In the genomic region with DNA sequence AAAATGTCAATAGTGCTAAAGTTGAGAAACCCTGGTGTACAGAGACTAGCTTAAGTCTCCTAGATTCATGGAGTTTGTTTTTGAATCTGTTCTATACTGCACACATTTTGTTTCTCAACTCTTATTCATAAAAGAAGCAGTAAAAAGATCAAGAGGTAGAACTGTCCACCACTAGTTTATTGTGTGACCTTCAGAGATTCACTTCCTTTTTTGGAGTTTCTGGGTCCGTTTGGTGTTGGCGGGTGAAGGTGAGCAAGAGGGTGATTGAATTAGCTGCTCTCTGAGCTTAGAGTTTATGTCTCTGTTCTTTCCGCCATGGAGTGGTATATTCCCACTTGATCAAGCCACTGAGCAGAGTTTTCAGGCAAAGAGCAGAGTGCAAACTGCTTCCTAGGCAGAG, we compare ENCODE assay signal across 18 cellular contexts. TPM values are rescaled to one million over a fixed set of nuclear protein-coding genes. Genes with fewer than 3 reads are reported as not detected.
DNase-seq lines count a peak whose midpoint lies in the region; ATAC-seq and TF ChIP-seq lines count a peak whose summit lies in the region.
"Had no signal": no experiment of that assay in that cellular context is flagged by ENCODE, and none has a peak within 500 bp of the region (broad histone marks: within the 10 kb centered on the region; RNA-seq: fewer than 3 reads in every experiment).

No MANE protein-coding gene starts in this region.

- no peak overlapping the region for H3K4me3 ChIP-seq in CD8-positive, alpha-beta T cell (ENCODE audit: low read depth, low read length)
- no peak overlapping the region for H3K4me3 ChIP-seq in SJCRH30

- no peaks in the 10 kb centered on the region for H3K9me3 Mint-ChIP-seq in CD8-positive, alpha-beta T cell

- DNase-seq in NOMO-1 treated with DMSO at 0.1 percent for 48 hours (lab: John Stamatoyannopoulos, UW; ENCODE audit: unreplicated experiment): peak; percentile 60
- DNase-seq in T-helper 1 cell: no peak
- no peak for DNase-seq in CD8-positive, alpha-beta T cell
- DNase-seq in SJCRH30: no peak
- no peak for DNase-seq in NCI-H748 treated with DMSO at 0.1 percent for 48 hours (lab: John Stamatoyannopoulos, UW)
- DNase-seq: ACHN, AML-193, H9, KG1, NCI-H1092 treated with DMSO at 0.1 percent for 48 hours, NCI-H2081 treated with DMSO at 0.1 percent for 48 hours, NCI-H510A treated with DMSO at 0.1 percent for 48 hours, OCI-M1, SHP77 treated with DMSO at 0.1 percent for 48 hours, T-helper 17 cell had no signal

- ATAC-seq in GM19351 (IDR thresholded peaks at IDR 0.05; ENCODE audit: unreplicated experiment): peak; percentile 91
- ATAC-seq in HG03095 (IDR thresholded peaks at IDR 0.05; ENCODE audit: unreplicated experiment): peak; percentile 74
- ATAC-seq in CD8-positive, alpha-beta T cell: no peak
- ATAC-seq: T-helper 17 cell had no signal

- no peaks in the 10 kb centered on the region for H3K27me3 ChIP-seq in CD8-positive, alpha-beta T cell (ENCODE audit: insufficient read depth, low read length)
- H3K27me3 ChIP-seq in SJCRH30: no peaks in the 10 kb centered on the region

- H3K9me3 ChIP-seq in CD8-positive, alpha-beta T cell (ENCODE audit: low read length): no peaks in the 10 kb centered on the region
- no peaks in the 10 kb centered on the region for H3K9me3 ChIP-seq in SJCRH30 (replicated peaks)

- no peak overlapping the region for H3K27ac ChIP-seq in CD8-positive, alpha-beta T cell (ENCODE audit: low read depth, low read length)
- H3K27ac ChIP-seq in SJCRH30: no peak overlapping the region

- H3K36me3 Mint-ChIP-seq in CD8-positive, alpha-beta T cell: no peaks in the 10 kb centered on the region
- H3K36me3 Mint-ChIP-seq: CD14-positive monocyte had no signal

- H3K4me1 Mint-ChIP-seq in CD8-positive, alpha-beta T cell (ENCODE audit: low read depth): no peaks in the 10 kb centered on the region
- H3K4me1 Mint-ChIP-seq: H9, T-helper 17 cell had no signal

- CTCF ChIA-PET in CD8-positive, alpha-beta T cell (lab: Charles Lee): no interaction called here

- POLR2A ChIA-PET in CD8-positive, alpha-beta T cell (lab: Charles Lee): interaction anchor here (0.5 kb wide), 1 partner anchor 20 kb away, joined by 3 read pairs; no protein-coding TSS in a partner anchor

- no peak for TF ChIP-seq CTCF in CD8-positive, alpha-beta T cell (IDR thresholded peaks at IDR 0.05)

- H3K4me3 Mint-ChIP-seq in CD8-positive, alpha-beta T cell: no peak overlapping the region
- H3K4me3 Mint-ChIP-seq: CD14-positive monocyte, H9, T-helper 17 cell had no signal

- no peaks in the 10 kb centered on the region for H3K36me3 ChIP-seq in CD8-positive, alpha-beta T cell (ENCODE audit: insufficient read depth, low read length)
- no peaks in the 10 kb centered on the region for H3K36me3 ChIP-seq in SJCRH30

- H3K27me3 Mint-ChIP-seq in CD8-positive, alpha-beta T cell (ENCODE audit: low read depth): no peaks in the 10 kb centered on the region
- H3K27me3 Mint-ChIP-seq: T-helper 17 cell had no signal

- intact Hi-C loops in CD8-positive, alpha-beta T cell (cut with DNase I, micrococcal nuclease): no loop called here

- no peaks in the 10 kb centered on the region for H3K4me1 ChIP-seq in CD8-positive, alpha-beta T cell (ENCODE audit: insufficient read depth, low read length)
- no peaks in the 10 kb centered on the region for H3K4me1 ChIP-seq in SJCRH30

- no peak overlapping the region for H3K27ac Mint-ChIP-seq in CD8-positive, alpha-beta T cell
- H3K27ac Mint-ChIP-seq: CD14-positive monocyte, H9, T-helper 17 cell had no signal

RNA-seq across cellular contexts. Expression of a gene that starts 21.4 kb away (rescaled TPM):
- not detected for total RNA-seq in CD8-positive, alpha-beta T cell
- 2.7 and 4.0 TPM in 2 replicates for total RNA-seq in SJCRH30 (2014; rRNA removed; shearing (Covaris generic))
- total RNA-seq: T-helper 17 cell had no signal
